Comparison of ENCODE assay signal across 8 cellular contexts in the genomic region with DNA sequence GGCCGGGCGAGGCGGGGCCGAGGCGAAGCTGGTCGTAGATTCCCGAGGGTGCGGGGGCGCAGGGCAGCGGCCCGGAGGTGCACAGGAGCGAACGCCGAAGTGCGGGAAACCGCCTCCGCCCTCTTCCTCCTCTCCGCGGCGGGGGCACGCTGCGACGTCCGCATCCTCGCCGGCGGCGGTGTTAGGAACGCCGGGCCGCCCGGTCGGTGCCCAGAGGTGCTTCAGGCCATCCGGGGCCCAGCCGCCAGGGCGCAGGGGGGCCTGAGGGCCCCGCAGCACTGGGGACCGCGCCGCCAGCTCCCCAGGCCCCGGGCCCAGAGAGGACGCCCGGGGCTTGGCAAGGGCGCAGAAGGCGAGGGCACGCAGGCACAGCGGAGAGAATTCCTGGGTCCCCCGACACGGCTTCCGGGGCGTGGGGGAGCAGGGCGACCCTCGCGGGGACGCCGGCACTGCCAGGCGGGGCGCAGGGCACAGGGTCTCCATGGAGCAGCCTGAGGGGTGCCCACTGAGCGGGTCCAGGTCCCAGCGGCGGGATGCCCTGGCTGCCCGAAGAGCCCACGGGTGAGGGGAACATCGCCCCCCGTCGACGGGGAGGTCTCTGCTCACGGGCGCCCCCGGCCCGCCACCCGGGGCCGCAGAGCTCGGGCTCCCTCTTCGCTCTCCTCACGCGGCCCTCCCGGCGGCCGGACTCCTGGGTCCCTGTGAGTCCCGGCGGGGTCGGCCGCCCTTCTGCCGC. TPM values are rescaled to one million over a fixed set of nuclear protein-coding genes. Genes with fewer than 3 reads are reported as not detected.
DNase-seq lines count a peak whose midpoint lies in the region; ATAC-seq, FAIRE-seq and TF ChIP-seq lines count a peak whose summit lies in the region.

No MANE protein-coding gene starts in this region.

- POLR2A ChIA-PET in A549 (lab: Yijun Ruan, JAX): interaction anchor here (0.5 to 1.3 kb wide), 2 partner anchors 61 to 195 kb away, joined by 3 to 4 read pairs; no protein-coding TSS in a partner anchor

- DNase-seq in A549 (ENCODE audit: low read depth in 1 of 2, low spot score in 1 of 2): peak; percentile 35 to 51
- peak; percentile 39 for DNase-seq in HK-2 (ENCODE audit: unreplicated experiment)
- peak; percentile 21 for DNase-seq in activated T-cell treated with anti-CD3 and anti-CD28 coated beads, Interleukin-2, amount 50 U/mL, for 4 hours
- DNase-seq in right atrium auricular region (ENCODE audit: low spot score): no peak
- DNase-seq in small intestine: no peak
- no peak for DNase-seq in hippocampal formation (lab: John Stamatoyannopoulos, UW)

- TF ChIP-seq RAD21 in A549 (conservative IDR thresholded peaks at IDR 0.05 in 1 of 2, IDR thresholded peaks at IDR 0.05 in 1 of 2): no peak

- H3K4me1 ChIP-seq in A549 (peaks cover 41% of the 10 kb centered on the region), right atrium auricular region (peaks cover 0 to 35% of the 10 kb centered on the region in 2 donors), small intestine (ENCODE audit: control insufficient read depth in 2 of 2, insufficient read depth in 1 of 2, low read depth in 1 of 2, low read length in 1 of 2) (no peaks in the 10 kb centered on the region)

- H3K27me3 ChIP-seq in right atrium auricular region (peaks cover 0 to 25% of the 10 kb centered on the region in 2 donors), small intestine (ENCODE audit: control insufficient read depth in 2 of 2, insufficient read depth in 2 of 2, low read length in 2 of 2) (peaks cover 6 to 26% of the 10 kb centered on the region in 2 donors)

- no peaks in the 10 kb centered on the region for H3K9me3 ChIP-seq in A549
- no peaks in the 10 kb centered on the region for H3K9me3 ChIP-seq in right atrium auricular region
- H3K9me3 ChIP-seq in small intestine (ENCODE audit: control insufficient read depth, low read depth): no peaks in the 10 kb centered on the region

- peak overlapping the region; percentile 80 to 92 for H3K27ac ChIP-seq in A549
- H3K27ac ChIP-seq in right atrium auricular region: peak overlapping the region in 1 of 2 donors; percentile 47
- no peak overlapping the region for H3K27ac ChIP-seq in small intestine (ENCODE audit: low read depth in 1 of 2, low read length in 1 of 2)

- H3K36me3 ChIP-seq in right atrium auricular region: no peaks in the 10 kb centered on the region
- no peaks in the 10 kb centered on the region for H3K36me3 ChIP-seq in small intestine (ENCODE audit: control insufficient read depth in 2 of 2, insufficient read depth in 2 of 2, low read length in 2 of 2)

- H3K4me3 Mint-ChIP-seq in activated T-cell treated with anti-CD3 and anti-CD28 coated beads, Interleukin-2, amount 50 U/mL, for 4 hours: peak overlapping the region; percentile 69

- 2% methylated on average over 52 of the region's 85 CpGs for WGBS in A549 (ENCODE audit: missing lambda C conversion rate)
- 0 to 1% (median 1%) methylated on average over 43 to 85 of the region's 85 CpGs for WGBS in small intestine, 3 donors

- peak overlapping the region; percentile 75 for H3K4me3 ChIP-seq in A549
- H3K4me3 ChIP-seq in right atrium auricular region: peak overlapping the region; percentile 49 to 68
- H3K4me3 ChIP-seq in small intestine (ENCODE audit: low read depth in 1 of 2, low read length in 2 of 2): peak overlapping the region; percentile 40 to 67

- peaks cover 40% of the 10 kb centered on the region for H3K4me1 Mint-ChIP-seq in activated T-cell treated with anti-CD3 and anti-CD28 coated beads, Interleukin-2, amount 50 U/mL, for 4 hours (ENCODE audit: low read depth)

- FAIRE-seq in A549 (lab: Jason Lieb, UNC) (no peak), small intestine (lab: Jason Lieb, UNC) (no peak)

- CTCF ChIA-PET in A549 (lab: Yijun Ruan, JAX): interaction anchor here (0.7 to 12.7 kb wide), 8 partner anchors 9 to 166 kb away, joined by 3 to 207 read pairs (median 46); partner anchors contain the start of genes CISD3 and SRCIN1

- TF ChIP-seq CTCF in A549 (IDR thresholded peaks at IDR 0.05) (peak; percentile 56), right atrium auricular region (IDR thresholded peaks at IDR 0.05) (no peak)

- ATAC-seq in A549: peak; percentile 40 to 54
- peak; percentile 13 for ATAC-seq in GM18520 (IDR thresholded peaks at IDR 0.05; ENCODE audit: unreplicated experiment)
- ATAC-seq in activated T-cell treated with anti-CD3 and anti-CD28 coated beads, Interleukin-2, amount 50 U/mL, for 4 hours: peak; percentile 14 to 16
- ATAC-seq in HG03108 (IDR thresholded peaks at IDR 0.05; ENCODE audit: unreplicated experiment): no peak

- TF ChIP-seq EP300 in A549 (IDR thresholded peaks at IDR 0.05): no peak

- TF ChIP-seq POLR2A in A549 (IDR thresholded peaks at IDR 0.05; ENCODE audit: low read length): no peak

- no peaks in the 10 kb centered on the region for H3K9me3 Mint-ChIP-seq in activated T-cell treated with anti-CD3 and anti-CD28 coated beads, Interleukin-2, amount 50 U/mL, for 4 hours

- H3K36me3 Mint-ChIP-seq in activated T-cell treated with anti-CD3 and anti-CD28 coated beads, Interleukin-2, amount 50 U/mL, for 4 hours (ENCODE audit: insufficient read depth): no peaks in the 10 kb centered on the region

- peaks cover 29% of the 10 kb centered on the region for H3K27me3 Mint-ChIP-seq in activated T-cell treated with anti-CD3 and anti-CD28 coated beads, Interleukin-2, amount 50 U/mL, for 4 hours (ENCODE audit: low read depth)

- peak overlapping the region; percentile 88 for H3K4me2 ChIP-seq in A549

TF ChIP-seq in A549, 52 proteins besides CTCF, POLR2A, EP300 and RAD21:
- TF ChIP-seq TFCP2L1 (CRISPR knock-in tag; IDR thresholded peaks at IDR 0.05) (0 out of 2 replicates have a peak, but pooled peaks have one; percentile 76), RNF2 (IDR thresholded peaks at IDR 0.05; ENCODE audit: borderline replicate concordance, low read depth) (peak; percentile 76; the same call in 1 of the 2 replicates), CBX8 (IDR thresholded peaks at IDR 0.05) (no peak), E2F6 (IDR thresholded peaks at IDR 0.05; ENCODE audit: borderline replicate concordance, low read depth) (peak; percentile 64), POLR2AphosphoS2 (conservative IDR thresholded peaks at IDR 0.05; ENCODE audit: low read length) (no peak), HMGXB4 (CRISPR knock-in tag; IDR thresholded peaks at IDR 0.05; ENCODE audit: borderline replicate concordance) (peak; percentile 76; the same call in 1 of the 2 replicates), ZNF302 (CRISPR knock-in tag; IDR thresholded peaks at IDR 0.05) (no peak)
- TF ChIP-seq, protein P1, sequence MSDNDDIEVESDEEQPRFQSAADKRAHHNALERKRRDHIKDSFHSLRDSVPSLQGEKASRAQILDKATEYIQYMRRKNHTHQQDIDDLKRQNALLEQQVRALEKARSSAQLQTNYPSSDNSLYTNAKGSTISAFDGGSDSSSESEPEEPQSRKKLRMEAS (IDR thresholded peaks at IDR 0.05): peak; percentile 65

RNA-seq across cellular contexts. Expression of gene EPOP, which starts 0.6 kb away (rescaled TPM):
- 4.6 and 5.1 TPM in 2 replicates for polyA plus RNA-seq in A549 (2011; rRNA removed)
- 6.0 and 8.6 TPM in 2 replicates for polyA plus RNA-seq in A549 (2012; cell fraction: cytosol; rRNA removed)
- 5.4 and 6.3 TPM in 2 replicates for polyA plus RNA-seq in A549 (2012; cell fraction: nucleus; rRNA removed)
- 11.2 to 12.3 TPM (median 12.1 TPM) in 3 replicates for polyA plus RNA-seq in A549 (2017; fragmentation: RNase III; extraction: RNeasy Plus Mini Kit Qiagen cat#74134 plus additional on column Dnase treatment)
- 4.1 and 4.2 TPM in 2 replicates for polyA minus RNA-seq in A549 (2011; rRNA and poly(A)+ RNA removed)
- 100 to 1,000 TPM; 110 to 131 (median 110) TPM for total RNA-seq in activated T-cell treated with anti-CD3 and anti-CD28 coated beads, Interleukin-2, amount 50 U/mL, for 4 hours
- 1 to 10 TPM in 1 of 2 donors, under 1 TPM in 1; 0.70 to 3.1 TPM for total RNA-seq in right atrium auricular region
- polyA plus RNA-seq in small intestine: 1 to 10 TPM in 1 of 3 donors, under 1 TPM in 1, not detected in 1; 0.22 to 1.3 TPM

RNA-seq across cellular contexts. Expression of gene MLLT6, which starts 30.9 kb away (rescaled TPM):
- polyA plus RNA-seq in A549 (2011; rRNA removed) (24.2 and 28.9 TPM in 2 replicates), A549 (2017; fragmentation: RNase III; extraction: RNeasy Plus Mini Kit Qiagen cat#74134 plus additional on column Dnase treatment) (24.6 to 29.9 TPM (median 28.3 TPM) in 3 replicates), small intestine (10 to 100 TPM; 19.5 to 48.2 (median 30.0) TPM)
- 25.0 and 29.5 TPM in 2 replicates for polyA plus RNA-seq in A549 (2012; cell fraction: cytosol; rRNA removed)
- 62.5 and 83.6 TPM in 2 replicates for polyA plus RNA-seq in A549 (2012; cell fraction: nucleus; rRNA removed)
- 37.2 and 41.1 TPM in 2 replicates for polyA minus RNA-seq in A549 (2011; rRNA and poly(A)+ RNA removed)
- total RNA-seq in activated T-cell treated with anti-CD3 and anti-CD28 coated beads, Interleukin-2, amount 50 U/mL, for 4 hours: 100 to 1,000 TPM; 263 to 315 (median 286) TPM
- total RNA-seq in right atrium auricular region: 10 to 100 TPM; 38.6 to 71.6 TPM

RNA-seq across cellular contexts. Expression of gene CISD3, which starts 56.0 kb away (rescaled TPM):
- 24.5 and 32.6 TPM in 2 replicates for polyA plus RNA-seq in A549 (2011; rRNA removed)
- 41.3 and 55.7 TPM in 2 replicates for polyA plus RNA-seq in A549 (2012; cell fraction: cytosol; rRNA removed)
- polyA plus RNA-seq in A549 (2012; cell fraction: nucleus; rRNA removed): 21.1 and 28.7 TPM in 2 replicates
- polyA plus RNA-seq in A549 (2017; fragmentation: RNase III; extraction: RNeasy Plus Mini Kit Qiagen cat#74134 plus additional on column Dnase treatment): 33.0 to 35.4 TPM (median 34.3 TPM) in 3 replicates
- polyA minus RNA-seq in A549 (2011; rRNA and poly(A)+ RNA removed): 12.7 and 18.5 TPM in 2 replicates
- 10 to 100 TPM; 47.2 to 73.3 (median 67.8) TPM for total RNA-seq in activated T-cell treated with anti-CD3 and anti-CD28 coated beads, Interleukin-2, amount 50 U/mL, for 4 hours
- total RNA-seq in right atrium auricular region: 10 to 100 TPM; 17.2 to 20.0 TPM
- polyA plus RNA-seq in small intestine: 100 to 1,000 TPM; 128 to 186 (median 135) TPM

Comparison
In these comparisons a context has a peak if more than half of its experiments do, and no peak if none do; other contexts are left out.
1. DNase-seq: peak in A549 (2 of 2), HK-2 (single experiment) and activated T-cell treated with anti-CD3 and anti-CD28 coated beads, Interleukin-2, amount 50 U/mL, for 4 hours (single experiment); none in right atrium auricular region (single experiment), small intestine (single experiment) and hippocampal formation (0 of 2).
2. H3K27ac ChIP-seq: peak in A549 (2 of 2); none in small intestine (0 of 2).
3. RNA of gene EPOP, which starts 0.6 kb away (total RNA-seq): 110 to 131 TPM in activated T-cell treated with anti-CD3 and anti-CD28 coated beads, Interleukin-2, amount 50 U/mL, for 4 hours; 0.70 to 3.1 TPM in right atrium auricular region; every median in the first group is over 10 times any median in the second.
4. Peak in every context shown above with its lines, with median percentiles within 50 percentile points of each other: H3K4me3 ChIP-seq.